20 cellular contexts compared by ENCODE assay signal in the genomic region with DNA sequence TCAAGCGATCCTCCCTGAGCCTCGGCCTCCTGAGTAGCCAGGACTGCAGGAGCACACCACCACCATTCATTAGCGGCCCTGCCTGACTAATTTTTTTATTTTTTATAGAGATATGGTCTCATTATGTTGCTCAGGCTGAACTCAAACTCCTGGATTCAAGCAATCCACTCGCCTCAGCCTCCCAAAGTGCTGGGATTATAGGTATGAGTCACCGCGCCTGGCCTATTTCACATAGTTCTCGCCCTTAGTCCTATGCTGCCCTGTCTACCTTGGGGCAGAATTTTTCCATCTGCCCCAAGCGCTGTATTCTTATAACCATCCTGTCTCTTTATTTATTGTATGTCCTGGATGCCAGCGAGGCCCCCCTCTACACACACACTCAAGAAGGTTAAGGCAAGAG. TPM values are rescaled to one million over a fixed set of nuclear protein-coding genes. Genes with fewer than 3 reads are reported as not detected.
"Had no signal": no experiment of that assay in that cellular context is flagged by ENCODE, and none has a peak within 500 bp of the region (broad histone marks: within the 10 kb centered on the region; RNA-seq: fewer than 3 reads in every experiment).

No MANE protein-coding gene starts in this region.

- DNase-seq: activated effector memory CD4-positive, alpha-beta T cell treated with anti-CD3 and anti-CD28 coated beads, Interleukin-2, amount 50 U/mL, for 16 hours; activated T-cell treated with anti-CD3 and anti-CD28 coated beads, Interleukin-2, amount 50 U/mL, for 24 hours; amygdala; body of pancreas; caudate nucleus; esophagus squamous epithelium; foreskin fibroblast; glutamatergic neuron; psoas muscle; right lobe of liver; spleen; stimulated activated CD4-positive, alpha-beta T cell treated with anti-CD3 and anti-CD28 coated beads, Interleukin-1b, Interleukin-23, amount 100 ng/mL, for 48 hours; thyroid gland; uterus had no signal

- H3K4me3 Mint-ChIP-seq: activated naive CD4-positive, alpha-beta T cell treated with anti-CD3 and anti-CD28 coated beads, Interleukin-2, amount 50 U/mL, for 24 hours; activated T-cell treated with anti-CD3 and anti-CD28 coated beads, Interleukin-2, amount 50 U/mL, for 24 hours; mesothelial cell of epicardium; neural crest cell; T-helper 2 cell treated with Interferon-gamma antibody and Interleukin-4, amounts not matched to agents 5 μg/mL and 100 μg/mL, for 36 hours had no signal

- H3K36me3 Mint-ChIP-seq: mesothelial cell of epicardium had no signal

- H3K9me3 Mint-ChIP-seq: activated naive CD4-positive, alpha-beta T cell treated with anti-CD3 and anti-CD28 coated beads, Interleukin-2, amount 50 U/mL, for 24 hours; activated T-cell treated with anti-CD3 and anti-CD28 coated beads, Interleukin-2, amount 50 U/mL, for 24 hours; mesothelial cell of epicardium; neural crest cell; T-helper 2 cell treated with Interferon-gamma antibody and Interleukin-4, amounts not matched to agents 5 μg/mL and 100 μg/mL, for 36 hours had no signal

- ATAC-seq: body of pancreas, psoas muscle, right lobe of liver had no signal

- H3K27me3 Mint-ChIP-seq: activated naive CD4-positive, alpha-beta T cell treated with anti-CD3 and anti-CD28 coated beads, Interleukin-2, amount 50 U/mL, for 24 hours; activated T-cell treated with anti-CD3 and anti-CD28 coated beads, Interleukin-2, amount 50 U/mL, for 24 hours had no signal

- H3K27ac Mint-ChIP-seq: activated T-cell treated with anti-CD3 and anti-CD28 coated beads, Interleukin-2, amount 50 U/mL, for 24 hours; mesothelial cell of epicardium; T-helper 2 cell treated with Interferon-gamma antibody and Interleukin-4, amounts not matched to agents 5 μg/mL and 100 μg/mL, for 36 hours had no signal

RNA-seq across cellular contexts. Expression of a gene that starts 50.9 kb away (rescaled TPM):
- total RNA-seq: lower leg skin, mesothelial cell of epicardium, osteoblast, psoas muscle, uterus had no signal
